8 cellular contexts compared by ENCODE assay signal in the genomic region with DNA sequence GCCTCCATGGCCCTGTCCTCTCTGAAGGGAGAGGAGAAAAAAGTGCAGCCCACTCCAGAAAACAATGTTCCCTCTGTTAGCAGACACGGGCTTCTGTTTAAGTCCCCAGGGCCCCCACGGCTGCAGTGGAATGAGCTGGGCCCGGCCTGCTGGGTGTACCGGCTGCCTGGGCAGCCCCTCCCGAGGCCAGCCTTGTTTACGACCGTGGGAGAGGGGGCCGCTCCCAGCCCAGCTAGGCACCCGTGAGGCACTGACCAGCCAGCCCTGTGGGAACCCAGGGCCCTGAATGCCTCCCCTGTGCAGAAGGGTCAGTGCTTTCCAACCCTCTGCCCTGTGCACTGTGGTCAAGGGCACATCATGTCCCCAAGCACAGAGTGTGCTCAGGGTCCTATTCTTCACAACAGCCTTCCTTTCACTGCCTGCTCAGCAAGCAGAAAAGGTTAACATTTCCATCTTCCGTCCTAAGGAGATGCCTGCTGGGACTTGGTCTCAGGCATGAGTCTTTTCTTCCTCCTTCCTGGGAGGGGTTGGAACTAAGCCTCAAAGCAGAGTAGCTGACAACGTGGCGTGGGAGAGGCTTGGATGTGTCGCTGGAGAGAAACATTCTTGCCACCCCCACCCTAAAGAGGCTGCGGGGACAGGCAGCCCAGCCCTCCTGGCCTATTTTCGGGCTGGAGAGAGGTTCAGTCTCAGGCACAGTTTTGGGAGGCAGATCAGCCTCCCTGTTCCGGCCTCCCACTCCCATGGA.
DNase-seq lines count a peak whose midpoint lies in the region; ATAC-seq and TF ChIP-seq lines count a peak whose summit lies in the region.
"Had no signal": no experiment of that assay in that cellular context is flagged by ENCODE, and none has a peak within 500 bp of the region (broad histone marks: within the 10 kb centered on the region; RNA-seq: fewer than 3 reads in every experiment).

No MANE protein-coding gene starts in this region.

- H3K27me3 ChIP-seq in ascending aorta = no peaks in the 10 kb centered on the region
- no peaks in the 10 kb centered on the region for H3K27me3 ChIP-seq in neuronal stem cell (ENCODE audit: control insufficient read depth in 3 of 3, insufficient read depth in 3 of 3, low read depth in 1 of 3, low read length in 3 of 3)
- H3K27me3 ChIP-seq in Peyer's patch = no peaks in the 10 kb centered on the region

- no peak for ATAC-seq in activated CD8-positive, alpha-beta memory T cell treated with anti-CD3 and anti-CD28 coated beads, Interleukin-2, amount 10 ng/mL, durations not matched to agents 7 days and 5 days
- ATAC-seq in GM19452 (IDR thresholded peaks at IDR 0.05; ENCODE audit: unreplicated experiment) = no peak

- WGBS in neuronal stem cell (ENCODE audit: extremely low coverage in 2 of 2, insufficient read length in 2 of 2, insufficient replicate concordance in 1 of 2), 2 donors = no CpG with 5 or more reads among the region's 16 CpGs

- H2BK120ac ChIP-seq in neuronal stem cell (ENCODE audit: low read depth, low read length) = no peak overlapping the region

- H2BK15ac ChIP-seq in neuronal stem cell (ENCODE audit: low read length) = no peak overlapping the region

- DNase-seq in ascending aorta (ENCODE audit: low spot score in 2 of 2) (no peak), foreskin melanocyte (peak; percentile 78), neuronal stem cell (ENCODE audit: low spot score) (no peak), type B pancreatic cell (ENCODE audit: extremely low spot score, unreplicated experiment) (no peak), Peyer's patch (no peak)
- no peak for DNase-seq in activated CD8-positive, alpha-beta memory T cell treated with anti-CD3 and anti-CD28 coated beads, Interleukin-2, amount 10 ng/mL, durations not matched to agents 7 days and 5 days
- DNase-seq: activated T-cell treated with anti-CD3 and anti-CD28 coated beads, Interleukin-2, amount 50 U/mL, for 1 hour had no signal

- no peak overlapping the region for H3K4me3 ChIP-seq in ascending aorta
- H3K4me3 ChIP-seq in neuronal stem cell (ENCODE audit: low read length in 2 of 2) = peak overlapping the region in 1 of 2 donors; percentile 25
- no peak overlapping the region for H3K4me3 ChIP-seq in Peyer's patch

- TF ChIP-seq POLR2A in Peyer's patch (IDR thresholded peaks at IDR 0.05) = no peak

- no peak overlapping the region for H2BK5ac ChIP-seq in neuronal stem cell (ENCODE audit: low read length)

- no peak overlapping the region for H3K4me2 ChIP-seq in neuronal stem cell (ENCODE audit: insufficient read depth, low read length, poor library complexity, severe bottlenecking)

- no peaks in the 10 kb centered on the region for H3K27me3 Mint-ChIP-seq in type B pancreatic cell
- H3K27me3 Mint-ChIP-seq in activated CD8-positive, alpha-beta memory T cell treated with anti-CD3 and anti-CD28 coated beads, Interleukin-2, amount 10 ng/mL, durations not matched to agents 7 days and 5 days = no peaks in the 10 kb centered on the region

- peaks cover 7% of the 10 kb centered on the region for H3K9me3 Mint-ChIP-seq in type B pancreatic cell
- H3K9me3 Mint-ChIP-seq in activated CD8-positive, alpha-beta memory T cell treated with anti-CD3 and anti-CD28 coated beads, Interleukin-2, amount 10 ng/mL, durations not matched to agents 7 days and 5 days (ENCODE audit: low read depth) = peaks cover 2% of the 10 kb centered on the region

- H3K27ac ChIP-seq in ascending aorta = peak overlapping the region; percentile 32 to 63
- H3K27ac ChIP-seq in neuronal stem cell (replicated peaks; ENCODE audit: low read length) = no peak overlapping the region
- H3K27ac ChIP-seq in Peyer's patch = peak overlapping the region in 2 of 4 donors; percentile 13 to 33

- H4K91ac ChIP-seq in neuronal stem cell (ENCODE audit: low read depth, low read length, poor library complexity) = no peak overlapping the region

- H2AK5ac ChIP-seq in neuronal stem cell (ENCODE audit: low read depth, low read length) = no peak overlapping the region

- peak overlapping the region; percentile 88 for H2AFZ ChIP-seq in neuronal stem cell (ENCODE audit: low read length)

- no peak overlapping the region for H3K4ac ChIP-seq in neuronal stem cell (ENCODE audit: low read length)

- no peak overlapping the region for H3K23ac ChIP-seq in neuronal stem cell (ENCODE audit: low read depth, low read length, poor library complexity)

- peaks cover 32% of the 10 kb centered on the region for H3K4me1 Mint-ChIP-seq in type B pancreatic cell (ENCODE audit: unreplicated experiment)
- peaks cover 19% of the 10 kb centered on the region for H3K4me1 Mint-ChIP-seq in activated CD8-positive, alpha-beta memory T cell treated with anti-CD3 and anti-CD28 coated beads, Interleukin-2, amount 10 ng/mL, durations not matched to agents 7 days and 5 days

- H3K36me3 ChIP-seq in ascending aorta (no peaks in the 10 kb centered on the region), neuronal stem cell (replicated peaks in 1 of 2; ENCODE audit: control insufficient read depth in 2 of 2, insufficient read depth in 2 of 2, low read length in 2 of 2) (no peaks in the 10 kb centered on the region), Peyer's patch (no peaks in the 10 kb centered on the region)

- CTCF ChIA-PET in activated CD8-positive, alpha-beta memory T cell treated with anti-CD3 and anti-CD28 coated beads, Interleukin-2, amount 10 ng/mL, durations not matched to agents 7 days and 5 days (lab: Charles Lee) = no interaction called here

- no peak overlapping the region for H3K4me3 Mint-ChIP-seq in type B pancreatic cell
- no peak overlapping the region for H3K4me3 Mint-ChIP-seq in activated CD8-positive, alpha-beta memory T cell treated with anti-CD3 and anti-CD28 coated beads, Interleukin-2, amount 10 ng/mL, durations not matched to agents 7 days and 5 days

- H3K18ac ChIP-seq in neuronal stem cell (ENCODE audit: low read length) = peak overlapping the region; percentile 29

- H3K14ac ChIP-seq in neuronal stem cell (ENCODE audit: low read length) = no peak overlapping the region

- H3K4me1 ChIP-seq in ascending aorta (peaks cover 0 to 5% of the 10 kb centered on the region in 2 donors), neuronal stem cell (ENCODE audit: control insufficient read depth in 2 of 2, insufficient read depth in 1 of 2, low read depth in 1 of 2, low read length in 2 of 2) (peaks cover 11 to 30% of the 10 kb centered on the region in 2 donors), Peyer's patch (no peaks in the 10 kb centered on the region)

- H3K36me3 Mint-ChIP-seq in type B pancreatic cell = no peaks in the 10 kb centered on the region
- no peaks in the 10 kb centered on the region for H3K36me3 Mint-ChIP-seq in activated CD8-positive, alpha-beta memory T cell treated with anti-CD3 and anti-CD28 coated beads, Interleukin-2, amount 10 ng/mL, durations not matched to agents 7 days and 5 days

- peak overlapping the region; percentile 66 for H4K8ac ChIP-seq in neuronal stem cell (ENCODE audit: low read depth, low read length)

- H2BK12ac ChIP-seq in neuronal stem cell (ENCODE audit: low read length) = peak overlapping the region; percentile 8

- peak overlapping the region; percentile 29 for H3K27ac Mint-ChIP-seq in type B pancreatic cell
- no peak overlapping the region for H3K27ac Mint-ChIP-seq in activated CD8-positive, alpha-beta memory T cell treated with anti-CD3 and anti-CD28 coated beads, Interleukin-2, amount 10 ng/mL, durations not matched to agents 7 days and 5 days

- no peak overlapping the region for H3K9ac ChIP-seq in neuronal stem cell (ENCODE audit: low read depth, low read length, poor library complexity)

- H3K79me1 ChIP-seq in neuronal stem cell (ENCODE audit: low read depth, low read length) = no peaks in the 10 kb centered on the region

- intact Hi-C loops in ascending aorta (cut with DNase I) = no loop called here

- H3K9me3 ChIP-seq in ascending aorta (no peaks in the 10 kb centered on the region), neuronal stem cell (replicated peaks in 1 of 2; ENCODE audit: control insufficient read depth in 2 of 2, insufficient read depth in 1 of 2, low read depth in 1 of 2, low read length in 2 of 2) (peaks cover 0 to 7% of the 10 kb centered on the region in 2 donors), Peyer's patch (no peaks in the 10 kb centered on the region)

- TF ChIP-seq CTCF in ascending aorta (IDR thresholded peaks at IDR 0.05) = no peak
- no peak for TF ChIP-seq CTCF in type B pancreatic cell (conservative IDR thresholded peaks at IDR 0.05)
- TF ChIP-seq CTCF in Peyer's patch (IDR thresholded peaks at IDR 0.05) = no peak
